ENCODE assay signal across 8 cellular contexts in the genomic region with DNA sequence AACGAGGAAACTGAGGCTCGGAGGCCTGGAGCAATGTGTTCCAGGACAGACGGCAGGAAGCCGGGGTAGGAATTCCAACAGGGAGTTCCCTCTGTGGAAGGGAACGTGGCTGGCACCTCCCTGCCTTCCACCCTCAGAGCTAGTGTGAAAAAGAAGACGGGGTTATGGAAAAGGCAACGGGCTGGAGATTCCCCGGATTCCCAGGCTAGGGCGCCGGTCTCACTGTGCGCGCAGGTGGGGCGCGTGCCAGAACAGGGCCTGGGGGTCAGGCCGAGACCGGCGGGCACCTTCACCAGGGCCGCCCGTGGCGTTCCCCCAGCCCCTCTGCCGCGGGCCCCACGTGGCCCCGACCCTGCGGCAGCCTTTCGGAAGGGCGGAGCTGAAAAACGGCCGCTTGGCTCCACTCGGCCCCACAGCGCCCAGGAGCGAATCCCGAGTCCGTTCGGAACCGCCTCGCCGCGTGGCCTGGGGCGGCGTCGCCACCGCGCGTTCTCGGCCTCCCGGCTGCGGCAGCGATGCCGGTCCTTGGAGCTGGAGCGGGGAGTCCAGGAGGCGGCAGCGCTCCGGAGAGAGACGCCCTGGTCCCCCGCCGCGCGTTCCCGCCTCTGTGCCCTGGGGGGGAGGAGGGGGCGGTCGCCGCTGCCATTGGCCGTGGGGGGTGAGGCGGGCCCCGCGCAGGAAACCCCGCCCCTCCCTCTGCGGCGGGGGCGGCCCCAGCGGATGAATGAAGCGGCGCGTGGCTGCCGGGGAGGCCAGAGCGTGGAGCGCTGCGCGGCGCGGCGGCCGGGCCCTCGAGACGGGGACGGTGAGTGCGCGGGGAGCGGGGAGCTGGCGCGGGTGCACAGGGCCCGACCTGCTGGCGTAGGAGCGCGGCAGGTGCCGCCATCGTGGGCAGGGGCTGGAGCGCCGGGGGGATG. TPM values are rescaled to one million over a fixed set of nuclear protein-coding genes. Genes with fewer than 3 reads are reported as not detected.
A peak's percentile ranks its signal among the peaks of the same experiment; 100 is the strongest.
DNase-seq lines count a peak whose midpoint lies in the region; ATAC-seq, FAIRE-seq and TF ChIP-seq lines count a peak whose summit lies in the region.

A gene with protein sequence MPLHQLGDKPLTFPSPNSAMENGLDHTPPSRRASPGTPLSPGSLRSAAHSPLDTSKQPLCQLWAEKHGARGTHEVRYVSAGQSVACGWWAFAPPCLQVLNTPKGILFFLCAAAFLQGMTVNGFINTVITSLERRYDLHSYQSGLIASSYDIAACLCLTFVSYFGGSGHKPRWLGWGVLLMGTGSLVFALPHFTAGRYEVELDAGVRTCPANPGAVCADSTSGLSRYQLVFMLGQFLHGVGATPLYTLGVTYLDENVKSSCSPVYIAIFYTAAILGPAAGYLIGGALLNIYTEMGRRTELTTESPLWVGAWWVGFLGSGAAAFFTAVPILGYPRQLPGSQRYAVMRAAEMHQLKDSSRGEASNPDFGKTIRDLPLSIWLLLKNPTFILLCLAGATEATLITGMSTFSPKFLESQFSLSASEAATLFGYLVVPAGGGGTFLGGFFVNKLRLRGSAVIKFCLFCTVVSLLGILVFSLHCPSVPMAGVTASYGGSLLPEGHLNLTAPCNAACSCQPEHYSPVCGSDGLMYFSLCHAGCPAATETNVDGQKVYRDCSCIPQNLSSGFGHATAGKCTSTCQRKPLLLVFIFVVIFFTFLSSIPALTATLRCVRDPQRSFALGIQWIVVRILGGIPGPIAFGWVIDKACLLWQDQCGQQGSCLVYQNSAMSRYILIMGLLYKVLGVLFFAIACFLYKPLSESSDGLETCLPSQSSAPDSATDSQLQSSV (plus strand): TSS at position 755 of the 917 bp plus-strand sequence. CDS start 13,952 bp downstream, outside the sequence.

- peaks cover 0 to 1% of the 10 kb centered on the region in 2 experiments for H3K27me3 ChIP-seq in endothelial cell of umbilical vein (ENCODE audit: control insufficient read depth in 2 of 2, insufficient read depth in 2 of 2, low read length in 2 of 2)

- H3K36me3 Mint-ChIP-seq in activated CD8-positive, alpha-beta memory T cell treated with anti-CD3 and anti-CD28 coated beads, Interleukin-2, amount 10 ng/mL, durations not matched to agents 7 days and 5 days, result peaks cover 17% of the 10 kb centered on the region

- no peaks in the 10 kb centered on the region for H3K36me3 ChIP-seq in endothelial cell of umbilical vein (ENCODE audit: control insufficient read depth in 2 of 2, extremely low read depth in 1 of 2, insufficient read depth in 2 of 2, low read length in 2 of 2)

- intact Hi-C loops in endothelial cell of umbilical vein (cut with micrococcal nuclease), result no loop called here

- CTCF ChIA-PET in activated CD8-positive, alpha-beta memory T cell treated with anti-CD3 and anti-CD28 coated beads, Interleukin-2, amount 10 ng/mL, durations not matched to agents 7 days and 5 days (lab: Charles Lee), result interaction anchor here (0.9 to 4.3 kb wide), 9 partner anchors 9 to 166 kb away, joined by 3 to 30 read pairs (median 7); no protein-coding TSS in a partner anchor
- CTCF ChIA-PET in endothelial cell of umbilical vein (lab: Charles Lee), result interaction anchor here (0.6 to 2.1 kb wide), 6 partner anchors 14 to 676 kb away, joined by 3 to 7 read pairs (median 4); no protein-coding TSS in a partner anchor

- dilution Hi-C loops in endothelial cell of umbilical vein (cut with MboI; ENCODE audit: extremely low pct_ligation_motif_present, low sequenced_read_pairs), result no loop called here

- H3K27me3 Mint-ChIP-seq in activated CD8-positive, alpha-beta memory T cell treated with anti-CD3 and anti-CD28 coated beads, Interleukin-2, amount 10 ng/mL, durations not matched to agents 7 days and 5 days, result peaks cover 19% of the 10 kb centered on the region

- FAIRE-seq in endothelial cell of umbilical vein (lab: Jason Lieb, UNC), result peak; percentile 70

- peak within 1 kb of the TSS; percentile 40 to 61 (median 45) for H3K4me3 ChIP-seq in endothelial cell of umbilical vein (replicated peaks in 1 of 3; ENCODE audit: insufficient read depth in 1 of 3, low read depth in 1 of 3, low read length in 3 of 3)

- H4K20me1 ChIP-seq in endothelial cell of umbilical vein (replicated peaks; ENCODE audit: control insufficient read depth, extremely low read depth, insufficient read depth, low read length), result no peaks in the 10 kb centered on the region

- no peaks in the 10 kb centered on the region for H3K79me2 ChIP-seq in endothelial cell of umbilical vein (ENCODE audit: control insufficient read depth, insufficient read depth, low read length)

- H3K9me1 ChIP-seq in endothelial cell of umbilical vein (replicated peaks; ENCODE audit: control insufficient read depth, extremely low read depth, insufficient read depth, low read length), result no peaks in the 10 kb centered on the region

- no peak within 1 kb of the TSS for H3K27ac ChIP-seq in endothelial cell of umbilical vein (ENCODE audit: insufficient read depth, low read depth, low read length)

- no TSS peak for BruUV-seq in endothelial cell of umbilical vein (replicated peaks; lab: Mats Ljungman, UMichigan)

- H3K9me3 Mint-ChIP-seq in activated CD8-positive, alpha-beta memory T cell treated with anti-CD3 and anti-CD28 coated beads, Interleukin-2, amount 10 ng/mL, durations not matched to agents 7 days and 5 days (ENCODE audit: low read depth), result no peaks in the 10 kb centered on the region

- ATAC-seq in GM19324 (IDR thresholded peaks at IDR 0.05; ENCODE audit: low FRiP score, unreplicated experiment), result peak; percentile 70
- peak; percentile 47 for ATAC-seq in HG03520 (IDR thresholded peaks at IDR 0.05; ENCODE audit: unreplicated experiment)
- peak; percentile 91 for ATAC-seq in activated CD8-positive, alpha-beta memory T cell treated with anti-CD3 and anti-CD28 coated beads, Interleukin-2, amount 10 ng/mL, durations not matched to agents 7 days and 5 days

- H3K4me1 ChIP-seq in endothelial cell of umbilical vein (ENCODE audit: control insufficient read depth, extremely low read depth, insufficient read depth, low read length), result peaks cover 4% of the 10 kb centered on the region

- H3K9ac ChIP-seq in endothelial cell of umbilical vein (replicated peaks; ENCODE audit: extremely low read depth, insufficient read depth, low read length), result peak within 1 kb of the TSS; percentile 24

- H3K4me2 ChIP-seq in endothelial cell of umbilical vein (ENCODE audit: insufficient read depth, low read length), result peak within 1 kb of the TSS; percentile 77

- H2AFZ ChIP-seq in endothelial cell of umbilical vein (ENCODE audit: low read depth, low read length), result peak within 1 kb of the TSS; percentile 67

- POLR2A ChIA-PET in endothelial cell of umbilical vein (lab: Charles Lee), result no interaction called here

- peak; percentile 69 to 80 for DNase-seq in AML-193 (lab: John Stamatoyannopoulos, UW)
- DNase-seq in NOMO-1 (lab: John Stamatoyannopoulos, UW; ENCODE audit: unreplicated experiment in 2 of 2), result peak; percentile 83 to 87
- DNase-seq in activated CD8-positive, alpha-beta memory T cell treated with anti-CD3 and anti-CD28 coated beads, Interleukin-2, amount 10 ng/mL, durations not matched to agents 7 days and 5 days, result peak; percentile 90
- peak; percentile 56 for DNase-seq in endothelial cell of umbilical vein (ENCODE audit: low read depth, low spot score)
- DNase-seq in mucosa of gallbladder (ENCODE audit: low spot score), result peak; percentile 72
- DNase-seq in stimulated activated CD8-positive, alpha-beta memory T cell treated with anti-CD3 and anti-CD28 coated beads, Interleukin-7, amount 100 ng/mL, for 24 hours (ENCODE audit: low read depth), result peak; percentile 62

- peak within 1 kb of the TSS; percentile 81 for H3K27ac Mint-ChIP-seq in activated CD8-positive, alpha-beta memory T cell treated with anti-CD3 and anti-CD28 coated beads, Interleukin-2, amount 10 ng/mL, durations not matched to agents 7 days and 5 days

- no peaks in the 10 kb centered on the region for H3K9me3 ChIP-seq in endothelial cell of umbilical vein (replicated peaks; ENCODE audit: control insufficient read depth, insufficient read depth, low read length)

- no peak for TF ChIP-seq CTCF in endothelial cell of umbilical vein (IDR thresholded peaks at IDR 0.05; ENCODE audit: extremely low read depth in 1 of 2, insufficient read depth in 1 of 2, low read depth in 1 of 2, low read length in 2 of 2)

- peaks cover 37% of the 10 kb centered on the region for H3K4me1 Mint-ChIP-seq in activated CD8-positive, alpha-beta memory T cell treated with anti-CD3 and anti-CD28 coated beads, Interleukin-2, amount 10 ng/mL, durations not matched to agents 7 days and 5 days

- no peak for TF ChIP-seq POLR2A in endothelial cell of umbilical vein (IDR thresholded peaks at IDR 0.05; ENCODE audit: low read depth, low read length)

- H3K4me3 Mint-ChIP-seq in activated CD8-positive, alpha-beta memory T cell treated with anti-CD3 and anti-CD28 coated beads, Interleukin-2, amount 10 ng/mL, durations not matched to agents 7 days and 5 days, result peak within 1 kb of the TSS; percentile 82

TF ChIP-seq in endothelial cell of umbilical vein, 7 proteins besides CTCF, POLR2A, EP300 and RAD21:
- TF ChIP-seq POLR2AphosphoS5 (IDR thresholded peaks at IDR 0.05; ENCODE audit: insufficient read depth, low read depth, low read length), result peak; percentile 44
- TF ChIP-seq GATA2 (IDR thresholded peaks at IDR 0.05; ENCODE audit: insufficient read depth, insufficient read length, low read depth, low read length), result no peak

RNA-seq across cellular contexts. Expression of the gene that starts here (rescaled TPM):
- total RNA-seq in activated CD8-positive, alpha-beta memory T cell treated with anti-CD3 and anti-CD28 coated beads, Interleukin-2, amount 10 ng/mL, durations not matched to agents 7 days and 5 days, result 10 to 100 TPM; 74.7 to 79.2 TPM
- total RNA-seq in endothelial cell of umbilical vein, result 3.3 and 4.1 TPM in 2 replicates
- polyA plus RNA-seq in endothelial cell of umbilical vein, result 0.92 and 1.4 TPM in 2 replicates
- polyA plus RNA-seq in endothelial cell of umbilical vein (2011; cell fraction: cytosol; rRNA removed), result 1.1 and 1.4 TPM in 2 replicates
- 2.6 and 3.5 TPM in 2 replicates for polyA plus RNA-seq in endothelial cell of umbilical vein (2011; cell fraction: nucleus; rRNA removed)
- polyA plus RNA-seq in endothelial cell of umbilical vein (2012), result 3.8 and 5.4 TPM in 2 replicates
- polyA minus RNA-seq in endothelial cell of umbilical vein, result 0.55 and 1.00 TPM in 2 replicates
- 30.2 TPM for polyA minus RNA-seq in endothelial cell of umbilical vein (2011; cell fraction: cytosol; rRNA and poly(A)+ RNA removed)
- polyA minus RNA-seq in endothelial cell of umbilical vein (2011; cell fraction: nucleus; rRNA and poly(A)+ RNA removed), result 1.1 and 1.7 TPM in 2 replicates
- 5.9 TPM for total RNA-seq in mucosa of gallbladder

Comparison
In these comparisons a context has a peak if more than half of its experiments do, and no peak if none do; other contexts are left out.
1. RNA of the gene that starts here (total RNA-seq): 74.7 to 79.2 TPM in activated CD8-positive, alpha-beta memory T cell treated with anti-CD3 and anti-CD28 coated beads, Interleukin-2, amount 10 ng/mL, durations not matched to agents 7 days and 5 days; 5.9 TPM in mucosa of gallbladder (single experiment) and 3.3 to 4.1 TPM in endothelial cell of umbilical vein; every median in the first group is over 10 times any median in the second.
2. Peak in every context shown above with its lines, with median percentiles within 50 percentile points of each other: DNase-seq and ATAC-seq.